8 cellular contexts compared by ENCODE assay signal in the genomic region with DNA sequence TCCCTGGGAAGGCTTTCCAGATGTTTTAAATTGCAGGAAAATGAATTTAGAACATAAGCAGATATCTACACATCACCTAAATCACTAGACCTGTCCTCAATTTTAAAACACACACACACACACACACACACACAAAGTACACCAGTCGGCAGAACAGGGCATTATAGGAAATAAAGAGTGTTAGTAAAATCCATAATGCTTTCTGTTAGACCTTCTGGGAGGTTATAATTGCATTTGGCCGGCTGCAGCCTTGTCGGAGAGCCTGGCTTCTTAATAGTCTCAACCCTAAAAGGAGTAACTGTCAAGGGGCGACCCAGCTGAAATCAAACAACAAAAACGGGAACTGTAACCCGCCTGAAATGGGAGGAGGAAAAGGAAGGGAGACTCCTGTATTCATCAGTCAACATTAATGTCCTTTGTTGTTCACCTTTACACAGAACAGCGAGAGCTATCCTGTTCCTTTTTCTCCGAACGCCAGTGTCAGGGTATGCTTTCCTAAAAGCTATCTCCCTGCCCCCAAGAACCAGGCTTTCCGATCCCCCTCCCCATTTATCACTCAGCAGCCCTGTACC. TPM values are rescaled to one million over a fixed set of nuclear protein-coding genes. Genes with fewer than 3 reads are reported as not detected.
DNase-seq lines count a peak whose midpoint lies in the region; ATAC-seq, FAIRE-seq and TF ChIP-seq lines count a peak whose summit lies in the region.

No MANE protein-coding gene starts in this region.

- FAIRE-seq in pancreas (lab: Jason Lieb, UNC): no peak

- ATAC-seq in pancreas (peak in 2 of 4 donors; percentile 0 to 1), HG02885 (IDR thresholded peaks at IDR 0.05; ENCODE audit: poor library complexity, unreplicated experiment) (no peak)

- H3K9me3 ChIP-seq in WERI-Rb-1 (ENCODE audit: severe bottlenecking) (no peaks in the 10 kb centered on the region), pancreas (no peaks in the 10 kb centered on the region)

- peak overlapping the region; percentile 97 for H2AFZ ChIP-seq in KMS-11 (ENCODE audit: low read depth)

- peak overlapping the region; percentile 81 for H3K4me2 ChIP-seq in KMS-11

- no peak overlapping the region for H3K27ac ChIP-seq in KMS-11
- H3K27ac ChIP-seq in WERI-Rb-1: no peak overlapping the region
- peak overlapping the region in 3 of 4 donors; percentile 72 to 92 (median 76) for H3K27ac ChIP-seq in pancreas

- no peaks in the 10 kb centered on the region for H3K27me3 ChIP-seq in KMS-11 (ENCODE audit: insufficient read depth, low read depth)
- no peaks in the 10 kb centered on the region for H3K27me3 ChIP-seq in WERI-Rb-1 (ENCODE audit: insufficient read depth, low read depth, severe bottlenecking)
- no peaks in the 10 kb centered on the region for H3K27me3 ChIP-seq in pancreas

- intact Hi-C loops in pancreas (cut with DNase I): no loop called here

- WGBS in pancreas, 2 donors: 0% methylated on average over 9 to 10 of the region's 10 CpGs

- no peak for TF ChIP-seq CTCF in KMS-11 (conservative IDR thresholded peaks at IDR 0.05; ENCODE audit: low read depth, low read length)
- no peak for TF ChIP-seq CTCF in WERI-Rb-1 (IDR thresholded peaks at IDR 0.05; ENCODE audit: low read depth, low read length)
- TF ChIP-seq CTCF in fibroblast of the aortic adventitia (IDR thresholded peaks at IDR 0.05; ENCODE audit: insufficient read depth, low read length): no peak
- no peak for TF ChIP-seq CTCF in pancreas (IDR thresholded peaks at IDR 0.05)

- no peaks in the 10 kb centered on the region for H4K20me1 ChIP-seq in KMS-11 (ENCODE audit: insufficient read depth)

- H3K4me1 ChIP-seq in KMS-11 (ENCODE audit: low read depth, poor library complexity, severe bottlenecking) (peaks cover 21% of the 10 kb centered on the region), pancreas (peaks cover 0 to 11% (median 3%) of the 10 kb centered on the region in 3 donors)

- H3K4me3 ChIP-seq in KMS-11 (IDR thresholded peaks at IDR 0.05; ENCODE audit: insufficient read depth, low read depth, low read length): no peak overlapping the region
- peak overlapping the region; percentile 85 for H3K4me3 ChIP-seq in WERI-Rb-1 (ENCODE audit: low read depth, low read length)
- H3K4me3 ChIP-seq in fibroblast of the aortic adventitia (ENCODE audit: low read depth, low read length): peak overlapping the region; percentile 95
- H3K4me3 ChIP-seq in pancreas: peak overlapping the region; percentile 76 to 89 (median 84)

- peaks cover 28% of the 10 kb centered on the region for H3K79me2 ChIP-seq in KMS-11 (ENCODE audit: insufficient read depth, low read depth)

- H3K36me3 ChIP-seq in KMS-11 (ENCODE audit: insufficient read depth) (no peaks in the 10 kb centered on the region), WERI-Rb-1 (no peaks in the 10 kb centered on the region), pancreas (no peaks in the 10 kb centered on the region)

- DNase-seq in DMS114 treated with DMSO at 0.1 percent for 48 hours (lab: John Stamatoyannopoulos, UW; ENCODE audit: unreplicated experiment) (peak; percentile 10), WERI-Rb-1 (no peak), fibroblast of the aortic adventitia (ENCODE audit: low read depth) (peak; percentile 30), pancreas (peak in 1 of 6 donors; percentile 24), activated gamma-delta T cell treated with Interleukin-2 at 50 U/mL for 16 hours (no peak), 8988T (no peak)

- H3K9ac ChIP-seq in KMS-11: peak overlapping the region; percentile 70; the same call in 1 of the 2 replicates

RNA-seq across cellular contexts. Expression of a gene that starts 1.3 kb away (rescaled TPM):
- total RNA-seq in fibroblast of the aortic adventitia (ENCODE audit: low replicate concordance) (7.6 and 25.9 TPM in 2 replicates), pancreas (10 to 100 TPM in 2 of 6 donors, 1 to 10 TPM in 4; 5.5 to 15.5 (median 7.3) TPM)
- polyA plus RNA-seq in pancreas: 1 to 10 TPM; 5.4 to 5.5 TPM

RNA-seq across cellular contexts. Expression of a gene that starts 1.6 kb away (rescaled TPM):
- total RNA-seq in fibroblast of the aortic adventitia (ENCODE audit: low replicate concordance) (41.4 and 42.8 TPM in 2 replicates), pancreas (10 to 100 TPM; 15.1 to 25.3 (median 20.3) TPM)
- 10 to 100 TPM; 13.6 to 17.4 TPM for polyA plus RNA-seq in pancreas

Comparison
In these comparisons a context has a peak if more than half of its experiments do, and no peak if none do; other contexts are left out.
1. DNase-seq: peak in DMS114 treated with DMSO at 0.1 percent for 48 hours (single experiment) and fibroblast of the aortic adventitia (single experiment); none in WERI-Rb-1 (single experiment), activated gamma-delta T cell treated with Interleukin-2 at 50 U/mL for 16 hours (single experiment) and 8988T (single experiment).
2. H3K27ac ChIP-seq: peak in pancreas (3 of 4); none in KMS-11 (single experiment) and WERI-Rb-1 (single experiment).